28 cellular contexts compared by ENCODE assay signal in the genomic region with DNA sequence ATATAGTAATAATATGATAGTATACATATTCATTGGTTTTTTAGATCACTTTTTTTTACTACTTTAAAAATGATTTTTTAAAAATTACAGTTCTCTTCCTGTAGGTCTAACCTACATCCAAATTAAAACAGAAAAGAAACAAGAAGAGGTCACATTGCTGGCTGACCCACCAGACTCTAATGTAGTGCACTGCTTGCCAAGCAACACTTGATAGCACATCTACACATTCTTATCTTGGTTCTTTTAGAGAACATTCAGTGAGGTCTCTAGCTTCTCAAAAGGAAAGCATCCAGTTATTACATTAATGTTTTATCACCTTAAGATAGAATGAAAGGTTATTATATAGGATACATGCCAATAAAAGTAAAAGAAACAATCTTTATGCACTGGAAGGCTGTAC.
"Had no signal": no experiment of that assay in that cellular context is flagged by ENCODE, and none has a peak within 500 bp of the region (broad histone marks: within the 10 kb centered on the region; RNA-seq: fewer than 3 reads in every experiment).

No MANE protein-coding gene starts in this region.

- H3K4me2 ChIP-seq: neural progenitor cell, smooth muscle cell had no signal

- H3K4me1 ChIP-seq: ascending aorta, neural progenitor cell, parathyroid adenoma, testis had no signal

- H3K36me3 ChIP-seq: ascending aorta, neural progenitor cell had no signal

- FAIRE-seq: urothelium cell line had no signal

- ATAC-seq: activated T-cell treated with anti-CD3 and anti-CD28 coated beads, Interleukin-2, amount 50 U/mL, for 72 hours; foreskin keratinocyte; left lobe of liver; natural killer cell; psoas muscle; stimulated activated naive B cell treated with anti-CD40 and anti-IgM and Interleukin-4, amounts not matched to agents 10 μg/mL and 1 μg/mL and 100 μg/mL, for 72 hours had no signal

- H3K9me3 ChIP-seq: ascending aorta, esophagus muscularis mucosa, heart right ventricle, testis, transverse colon had no signal

- H3K27me3 ChIP-seq: ascending aorta, cardiac muscle cell, esophagus muscularis mucosa, foreskin keratinocyte, heart right ventricle, neural progenitor cell, testis, transverse colon had no signal

- DNase-seq: activated CD4-positive, alpha-beta T cell treated with anti-CD3 and anti-CD28 coated beads for 4 hours; activated CD4-positive, alpha-beta T cell treated with anti-CD3 and anti-CD28 coated beads, Interleukin-2, amount 50 U/mL, for 4 hours; activated gamma-delta T cell; activated naive CD4-positive, alpha-beta T cell treated with anti-CD3 and anti-CD28 coated beads, Interleukin-2, amount 10 ng/mL, durations not matched to agents 7 days and 5 days; activated naive CD8-positive, alpha-beta T cell treated with anti-CD3 and anti-CD28 coated beads, Interleukin-2, amount 10 ng/mL, durations not matched to agents 7 days and 5 days; activated T-cell treated with anti-CD3 and anti-CD28 coated beads for 4 hours; activated T-cell treated with anti-CD3 and anti-CD28 coated beads, Interleukin-2, amount 50 U/mL, for 72 hours; foreskin keratinocyte; heart right ventricle; kidney glomerular epithelial cell; mesendoderm; natural killer cell; occipital lobe; psoas muscle; stimulated activated CD4-positive, alpha-beta T cell treated with anti-CD3 and anti-CD28 coated beads, Interleukin-1b, Interleukin-23, amount 100 ng/mL, for 48 hours; stimulated activated naive B cell treated with anti-CD40 and anti-IgM and Interleukin-4, amounts not matched to agents 10 μg/mL and 1 μg/mL and 100 μg/mL, for 72 hours; SW 1271; testis; transverse colon had no signal

- H3K4me3 ChIP-seq: ascending aorta, cardiac muscle cell, esophagus muscularis mucosa, heart right ventricle, lung, neural progenitor cell, psoas muscle, smooth muscle cell, testis, transverse colon had no signal

- H3K27ac ChIP-seq: ascending aorta, cardiac muscle cell, esophagus muscularis mucosa, foreskin keratinocyte, heart right ventricle, neural progenitor cell, parathyroid adenoma, psoas muscle, testis, transverse colon had no signal

- H2AFZ ChIP-seq: neural progenitor cell, parathyroid adenoma had no signal

- H3K9ac ChIP-seq: neural progenitor cell, parathyroid adenoma had no signal
